Comparison of ENCODE assay signal across 2 cellular contexts in the genomic region with DNA sequence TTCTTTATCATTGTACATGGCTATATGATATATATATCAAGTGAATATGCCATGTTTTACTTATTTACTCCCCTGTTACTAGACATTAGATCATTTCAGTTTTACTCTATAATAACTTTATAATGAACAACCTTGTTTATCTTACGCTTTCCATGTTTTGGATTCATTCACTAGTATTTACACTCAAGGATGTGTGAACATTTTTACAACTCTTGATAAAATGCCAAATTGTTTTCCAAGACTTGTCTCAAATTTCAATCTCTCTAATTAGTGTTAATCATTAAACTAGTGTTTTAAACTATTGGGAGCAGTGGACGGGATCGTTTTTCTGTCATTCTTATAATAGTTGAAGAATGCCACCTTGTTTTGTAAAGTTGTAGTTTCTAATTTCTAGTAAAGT.
TF ChIP-seq lines count a peak whose summit lies in the region.

No MANE protein-coding gene starts in this region.

TF ChIP-seq in HEK293, 187 proteins besides CTCF, POLR2A, EP300 and RAD21 (continued from another document):
- TF ChIP-seq, protein P1, sequence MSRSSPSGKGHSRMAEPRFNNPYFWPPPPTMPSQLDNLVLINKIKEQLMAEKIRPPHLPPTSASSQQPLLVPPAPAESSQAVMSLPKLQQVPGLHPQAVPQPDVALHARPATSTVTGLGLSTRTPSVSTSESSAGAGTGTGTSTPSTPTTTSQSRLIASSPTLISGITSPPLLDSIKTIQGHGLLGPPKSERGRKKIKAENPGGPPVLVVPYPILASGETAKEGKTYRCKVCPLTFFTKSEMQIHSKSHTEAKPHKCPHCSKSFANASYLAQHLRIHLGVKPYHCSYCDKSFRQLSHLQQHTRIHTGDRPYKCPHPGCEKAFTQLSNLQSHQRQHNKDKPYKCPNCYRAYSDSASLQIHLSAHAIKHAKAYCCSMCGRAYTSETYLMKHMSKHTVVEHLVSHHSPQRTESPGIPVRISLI (tag by site-specific recombination; IDR thresholded peaks at IDR 0.05), result no peak
- TF ChIP-seq PRDM1 (tag by site-specific recombination; IDR thresholded peaks at IDR 0.05) (no peak), ZNF155 (tag by site-specific recombination; IDR thresholded peaks at IDR 0.05) (no peak), SCRT1 (tag by site-specific recombination; IDR thresholded peaks at IDR 0.05; ENCODE audit: borderline replicate concordance) (no peak), ZNF549 (tag by site-specific recombination; IDR thresholded peaks at IDR 0.05) (no peak), ZXDB (tag by site-specific recombination; IDR thresholded peaks at IDR 0.05) (no peak), FEZF1 (tag by site-specific recombination; IDR thresholded peaks at IDR 0.05) (peak; percentile 46), ZNF138 (tag by site-specific recombination; IDR thresholded peaks at IDR 0.05; ENCODE audit: borderline replicate concordance) (no peak), ZNF830 (tag by site-specific recombination; IDR thresholded peaks at IDR 0.05; ENCODE audit: low read depth) (no peak), OSR2 (tag by site-specific recombination; IDR thresholded peaks at IDR 0.05) (peak; percentile 36; the same call in 1 of the 2 replicates), IKZF3 (tag by site-specific recombination; IDR thresholded peaks at IDR 0.05) (no peak), ZNF843 (tag by site-specific recombination; IDR thresholded peaks at IDR 0.05) (0 out of 2 replicates have a peak, but pooled peaks have one; percentile 15)
- TF ChIP-seq, protein P2, sequence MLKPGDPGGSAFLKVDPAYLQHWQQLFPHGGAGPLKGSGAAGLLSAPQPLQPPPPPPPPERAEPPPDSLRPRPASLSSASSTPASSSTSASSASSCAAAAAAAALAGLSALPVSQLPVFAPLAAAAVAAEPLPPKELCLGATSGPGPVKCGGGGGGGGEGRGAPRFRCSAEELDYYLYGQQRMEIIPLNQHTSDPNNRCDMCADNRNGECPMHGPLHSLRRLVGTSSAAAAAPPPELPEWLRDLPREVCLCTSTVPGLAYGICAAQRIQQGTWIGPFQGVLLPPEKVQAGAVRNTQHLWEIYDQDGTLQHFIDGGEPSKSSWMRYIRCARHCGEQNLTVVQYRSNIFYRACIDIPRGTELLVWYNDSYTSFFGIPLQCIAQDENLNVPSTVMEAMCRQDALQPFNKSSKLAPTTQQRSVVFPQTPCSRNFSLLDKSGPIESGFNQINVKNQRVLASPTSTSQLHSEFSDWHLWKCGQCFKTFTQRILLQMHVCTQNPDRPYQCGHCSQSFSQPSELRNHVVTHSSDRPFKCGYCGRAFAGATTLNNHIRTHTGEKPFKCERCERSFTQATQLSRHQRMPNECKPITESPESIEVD (tag by site-specific recombination; IDR thresholded peaks at IDR 0.05), result peak; percentile 78
- TF ChIP-seq, protein P3, sequence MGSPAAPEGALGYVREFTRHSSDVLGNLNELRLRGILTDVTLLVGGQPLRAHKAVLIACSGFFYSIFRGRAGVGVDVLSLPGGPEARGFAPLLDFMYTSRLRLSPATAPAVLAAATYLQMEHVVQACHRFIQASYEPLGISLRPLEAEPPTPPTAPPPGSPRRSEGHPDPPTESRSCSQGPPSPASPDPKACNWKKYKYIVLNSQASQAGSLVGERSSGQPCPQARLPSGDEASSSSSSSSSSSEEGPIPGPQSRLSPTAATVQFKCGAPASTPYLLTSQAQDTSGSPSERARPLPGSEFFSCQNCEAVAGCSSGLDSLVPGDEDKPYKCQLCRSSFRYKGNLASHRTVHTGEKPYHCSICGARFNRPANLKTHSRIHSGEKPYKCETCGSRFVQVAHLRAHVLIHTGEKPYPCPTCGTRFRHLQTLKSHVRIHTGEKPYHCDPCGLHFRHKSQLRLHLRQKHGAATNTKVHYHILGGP (tag by site-specific recombination; IDR thresholded peaks at IDR 0.05), result peak; percentile 77

TF ChIP-seq in WTC11, 78 proteins besides CTCF, POLR2A, EP300 and RAD21 (continued from another document):
- TF ChIP-seq, protein P4, sequence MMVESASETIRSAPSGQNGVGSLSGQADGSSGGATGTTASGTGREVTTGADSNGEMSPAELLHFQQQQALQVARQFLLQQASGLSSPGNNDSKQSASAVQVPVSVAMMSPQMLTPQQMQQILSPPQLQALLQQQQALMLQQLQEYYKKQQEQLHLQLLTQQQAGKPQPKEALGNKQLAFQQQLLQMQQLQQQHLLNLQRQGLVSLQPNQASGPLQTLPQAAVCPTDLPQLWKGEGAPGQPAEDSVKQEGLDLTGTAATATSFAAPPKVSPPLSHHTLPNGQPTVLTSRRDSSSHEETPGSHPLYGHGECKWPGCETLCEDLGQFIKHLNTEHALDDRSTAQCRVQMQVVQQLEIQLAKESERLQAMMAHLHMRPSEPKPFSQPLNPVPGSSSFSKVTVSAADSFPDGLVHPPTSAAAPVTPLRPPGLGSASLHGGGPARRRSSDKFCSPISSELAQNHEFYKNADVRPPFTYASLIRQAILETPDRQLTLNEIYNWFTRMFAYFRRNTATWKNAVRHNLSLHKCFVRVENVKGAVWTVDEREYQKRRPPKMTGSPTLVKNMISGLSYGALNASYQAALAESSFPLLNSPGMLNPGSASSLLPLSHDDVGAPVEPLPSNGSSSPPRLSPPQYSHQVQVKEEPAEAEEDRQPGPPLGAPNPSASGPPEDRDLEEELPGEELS (CRISPR knock-in tag; IDR thresholded peaks at IDR 0.05), result no peak
- TF ChIP-seq TP53 (CRISPR knock-in tag; IDR thresholded peaks at IDR 0.05) (no peak), RELA (CRISPR knock-in tag; IDR thresholded peaks at IDR 0.05; ENCODE audit: borderline replicate concordance) (no peak)
- TF ChIP-seq, protein P5, sequence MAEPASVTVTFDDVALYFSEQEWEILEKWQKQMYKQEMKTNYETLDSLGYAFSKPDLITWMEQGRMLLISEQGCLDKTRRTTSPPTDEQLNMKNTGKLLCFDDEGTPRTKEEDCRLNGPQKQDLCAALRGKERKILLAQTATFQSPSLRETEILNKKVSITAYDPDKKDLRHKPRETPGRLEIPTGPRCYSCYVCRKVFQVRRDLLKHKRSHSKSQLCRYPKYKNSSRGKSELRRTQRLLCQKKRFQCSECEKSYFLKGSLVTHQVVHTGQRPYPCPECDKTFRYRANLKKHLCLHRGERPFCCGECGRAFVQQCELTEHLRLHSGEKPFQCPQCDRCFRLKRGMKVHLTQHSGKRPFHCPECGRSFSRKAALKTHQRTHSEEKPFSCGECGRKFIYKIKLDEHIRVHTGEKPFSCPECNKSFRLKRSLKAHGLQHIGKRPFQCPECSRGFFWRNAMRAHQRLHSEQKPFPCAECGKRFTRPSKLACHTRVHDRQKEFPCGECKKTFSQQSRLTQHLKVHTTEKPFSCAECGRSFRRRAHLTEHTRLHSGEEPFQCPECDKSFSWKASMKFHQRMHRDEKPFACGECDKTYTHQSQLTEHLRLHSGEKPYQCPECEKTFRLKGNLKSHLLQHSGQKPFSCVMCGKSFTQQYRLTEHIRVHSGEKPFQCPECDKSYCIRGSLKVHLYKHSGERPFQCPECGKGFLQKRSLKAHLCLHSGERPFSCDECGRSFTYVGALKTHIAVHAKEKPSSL (CRISPR knock-in tag; conservative IDR thresholded peaks at IDR 0.05), result no peak
TF ChIP-seq in WTC11: peak in this region for 0.
